ENCODE assay signal across 9 cellular contexts in the genomic region with DNA sequence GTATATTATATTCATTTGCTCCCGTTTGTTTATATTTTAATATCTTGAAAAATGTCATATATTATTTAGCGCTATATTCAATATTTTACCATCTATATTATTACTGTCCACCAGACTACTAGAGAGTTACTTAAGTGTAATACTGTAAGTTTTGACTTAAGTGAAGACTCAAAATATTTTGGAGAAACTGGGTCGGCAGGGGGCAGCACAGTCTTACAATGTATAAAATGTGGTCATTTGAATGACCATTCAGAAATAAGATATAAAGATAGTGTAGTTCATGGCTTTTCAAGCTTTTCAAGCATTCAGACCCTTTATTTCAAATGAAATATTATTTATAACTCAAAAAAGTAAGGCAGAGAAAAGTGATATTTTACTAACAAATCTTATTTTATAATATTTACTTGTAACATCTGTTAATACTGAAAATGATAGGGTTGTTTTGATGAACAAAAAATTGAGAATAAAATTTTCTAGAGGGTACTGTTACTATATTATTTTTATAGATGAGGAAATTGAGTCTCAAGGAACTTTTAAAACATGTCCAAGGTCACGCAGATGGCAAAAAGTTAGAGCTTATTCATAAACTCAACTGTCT.
A peak's percentile ranks its signal among the peaks of the same experiment; 100 is the strongest.
DNase-seq lines count a peak whose midpoint lies in the region; ATAC-seq and TF ChIP-seq lines count a peak whose summit lies in the region.
"Had no signal": no experiment of that assay in that cellular context is flagged by ENCODE, and none has a peak within 500 bp of the region (broad histone marks: within the 10 kb centered on the region; RNA-seq: fewer than 3 reads in every experiment).

No MANE protein-coding gene starts in this region.

- DNase-seq in BJ (ENCODE audit: low read depth) (peak; percentile 37), H7 (peak; percentile 22), NCI-H526 (lab: John Stamatoyannopoulos, UW) (peak; percentile 7 to 80), activated T-cell treated with anti-CD3 and anti-CD28 coated beads for 24 hours (ENCODE audit: low read depth) (peak; percentile 20), foreskin fibroblast (peak; percentile 58 to 86), osteocyte (ENCODE audit: extremely low spot score, unreplicated experiment) (peak; percentile 87), aorta (peak; percentile 80 to 90), NCI-H2171 (lab: John Stamatoyannopoulos, UW) (no peak)

- H3K36me3 Mint-ChIP-seq in osteocyte (ENCODE audit: unreplicated experiment): no peaks in the 10 kb centered on the region

- intact Hi-C loops in aorta (cut with DNase I): loop anchor here (1.0 to 10.0 kb wide), 3 partner anchors 91 to 259 kb away; a partner anchor contains a TSS

- H3K9me3 ChIP-seq in aorta (ENCODE audit: control insufficient read depth, low read length): no peaks in the 10 kb centered on the region

- ATAC-seq in aorta (ENCODE audit: low FRiP score): no peak

- H3K36me3 ChIP-seq in BJ (ENCODE audit: control insufficient read depth, insufficient read depth, low read length) (no peaks in the 10 kb centered on the region), H7 (replicated peaks; ENCODE audit: control insufficient read depth, insufficient read depth, low read length) (no peaks in the 10 kb centered on the region), aorta (ENCODE audit: control insufficient read depth in 1 of 2, insufficient read depth in 2 of 2, low read length in 1 of 2) (no peaks in the 10 kb centered on the region)

- H3K27me3 Mint-ChIP-seq in osteocyte (ENCODE audit: unreplicated experiment): peaks cover 27% of the 10 kb centered on the region

- peak; percentile 54 for TF ChIP-seq CTCF in BJ (IDR thresholded peaks at IDR 0.05; ENCODE audit: insufficient read depth, low read depth, low read length)
- peak; percentile 54 for TF ChIP-seq CTCF in foreskin fibroblast (IDR thresholded peaks at IDR 0.05; ENCODE audit: low read depth, low read length)
- peak; percentile 79 for TF ChIP-seq CTCF in osteocyte (IDR thresholded peaks at IDR 0.05)

- no peaks in the 10 kb centered on the region for H3K27me3 ChIP-seq in BJ (ENCODE audit: control insufficient read depth, insufficient read depth, low read length)
- no peaks in the 10 kb centered on the region for H3K27me3 ChIP-seq in H7 (ENCODE audit: control insufficient read depth, insufficient read depth, low read length)
- H3K27me3 ChIP-seq in aorta (ENCODE audit: control insufficient read depth in 1 of 2, insufficient read depth in 2 of 2, low read length in 1 of 2): no peaks in the 10 kb centered on the region

- H3K9me3 Mint-ChIP-seq in osteocyte (ENCODE audit: unreplicated experiment): peaks cover 5% of the 10 kb centered on the region

- CTCF ChIA-PET in BJ (lab: Yijun Ruan, JAX): interaction anchor here (0.6 to 3.5 kb wide), 23 partner anchors 13 to 1135 kb away, joined by 3 to 73 read pairs (median 4); a partner anchor contains a TSS

- WGBS in aorta, 2 donors: 28 to 33% methylated on average over 4 of the region's 4 CpGs

- no peak overlapping the region for H3K27ac Mint-ChIP-seq in osteocyte (ENCODE audit: unreplicated experiment)

- POLR2A ChIA-PET in BJ (lab: Charles Lee): no interaction called here

- no peaks in the 10 kb centered on the region for H3K4me1 Mint-ChIP-seq in osteocyte (ENCODE audit: unreplicated experiment)

- no peak overlapping the region for H3K4me3 ChIP-seq in BJ (ENCODE audit: low read depth, low read length)
- H3K4me3 ChIP-seq in H7 (ENCODE audit: insufficient read depth, low read depth, low read length): no peak overlapping the region
- H3K4me3 ChIP-seq in foreskin fibroblast (ENCODE audit: low read depth in 1 of 2, low read length in 2 of 2): no peak overlapping the region
- H3K4me3 ChIP-seq in aorta (ENCODE audit: low read length in 2 of 2): no peak overlapping the region
- H3K4me3 ChIP-seq: skin epidermis had no signal

- no peaks in the 10 kb centered on the region for H3K4me1 ChIP-seq in aorta (ENCODE audit: control insufficient read depth in 1 of 2, insufficient read depth in 2 of 2, low read length in 2 of 2)

- no peak overlapping the region for H3K4me3 Mint-ChIP-seq in osteocyte (ENCODE audit: unreplicated experiment)

- H3K27ac ChIP-seq in aorta (ENCODE audit: low read depth in 1 of 2, low read length in 2 of 2): no peak overlapping the region
- H3K27ac ChIP-seq: skin epidermis had no signal
